30 cellular contexts compared by ENCODE assay signal in the genomic region with DNA sequence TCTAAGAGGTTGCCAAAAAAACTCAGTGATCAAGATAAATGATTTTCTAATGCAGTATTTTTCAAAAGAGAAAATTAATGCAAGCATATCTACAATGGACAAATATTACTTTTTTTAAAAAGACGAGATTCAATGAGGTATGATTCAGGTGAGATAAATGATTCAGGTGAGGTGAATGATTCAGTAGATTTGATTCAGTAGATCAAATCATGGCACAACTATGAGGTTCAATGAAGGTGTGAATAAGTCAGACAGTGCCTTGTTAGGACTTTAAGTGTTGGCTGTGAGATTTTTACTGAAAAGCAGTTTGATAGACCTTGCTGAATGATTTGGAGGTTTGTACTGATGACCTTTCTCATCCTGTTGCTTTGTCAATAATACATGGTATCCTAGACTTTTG.
"Had no signal": no experiment of that assay in that cellular context is flagged by ENCODE, and none has a peak within 500 bp of the region (broad histone marks: within the 10 kb centered on the region; RNA-seq: fewer than 3 reads in every experiment).

No MANE protein-coding gene starts in this region.

- H3K9me3 ChIP-seq: ovary, psoas muscle, stomach, thoracic aorta, thyroid gland, tibial nerve, upper lobe of left lung, vagina had no signal

- H3K27ac Mint-ChIP-seq: natural killer cell; nephron; neural progenitor cell; progenitor cell of endocrine pancreas; stimulated activated memory B cell treated with anti-CD40 and anti-IgM and Interleukin-4, amounts not matched to agents 10 μg/mL and 1 μg/mL and 100 μg/mL, for 72 hours; stimulated activated naive CD8-positive, alpha-beta T cell treated with anti-CD3 and anti-CD28 coated beads, Interleukin-15, Interleukin-2, amounts not matched to agents 100 ng/mL and 50 ng/mL, for 24 hours had no signal

- H3K4me3 ChIP-seq: neural progenitor cell, ovary, psoas muscle, skin epidermis, smooth muscle cell, spleen, stomach, thoracic aorta, thyroid gland, tibial nerve, upper lobe of left lung, vagina had no signal

- FAIRE-seq: urothelium cell line had no signal

- H2AFZ ChIP-seq: neural progenitor cell, parathyroid adenoma had no signal

- H3K27ac ChIP-seq: neural progenitor cell, ovary, parathyroid adenoma, psoas muscle, skin epidermis, spleen, stomach, thoracic aorta, thyroid gland, tibial nerve, upper lobe of left lung, vagina had no signal

- H3K4me2 ChIP-seq: neural progenitor cell, smooth muscle cell had no signal

- H3K27me3 ChIP-seq: neural progenitor cell, ovary, spleen, stomach, thyroid gland, tibial nerve, upper lobe of left lung, vagina had no signal

- ATAC-seq: natural killer cell; psoas muscle; right cardiac atrium; sciatic nerve; stimulated activated memory B cell treated with anti-CD40 and anti-IgM and Interleukin-4, amounts not matched to agents 10 μg/mL and 1 μg/mL and 100 μg/mL, for 72 hours had no signal

- H3K4me1 ChIP-seq: parathyroid adenoma, psoas muscle, spleen, stomach, thyroid gland, tibial nerve, upper lobe of left lung, vagina had no signal

- DNase-seq: natural killer cell; occipital lobe; ovary; posterior cingulate gyrus; psoas muscle; right cardiac atrium; spleen; stimulated activated CD4-positive, alpha-beta T cell treated with anti-CD3 and anti-CD28 coated beads, Interleukin-12 subunit alpha, Interleukin-12 subunit beta, amount 100 ng/mL, for 4 hours; stimulated activated CD4-positive, alpha-beta T cell treated with anti-CD3 and anti-CD28 coated beads, Interleukin-1b, Interleukin-23, amount 100 ng/mL, for 48 hours; stimulated activated CD4-positive, alpha-beta T cell treated with anti-CD3 and anti-CD28 coated beads, Interleukin-4, amount 100 ng/mL, for 1 hour; stimulated activated CD4-positive, alpha-beta T cell treated with anti-CD3 and anti-CD28 coated beads, Interleukin-4, amount 100 ng/mL, for 4 hours; stimulated activated CD8-positive, alpha-beta memory T cell treated with anti-CD3 and anti-CD28 coated beads, Interleukin-4, amount 100 ng/mL, for 48 hours; stimulated activated naive CD4-positive, alpha-beta T cell; stomach; thyroid gland; trophoblast cell; upper lobe of left lung had no signal

- H3K79me2 ChIP-seq: parathyroid adenoma had no signal

- H3K9me3 Mint-ChIP-seq: nephron, neural progenitor cell had no signal

- H3K9ac ChIP-seq: neural progenitor cell, parathyroid adenoma had no signal

- H3K36me3 Mint-ChIP-seq: natural killer cell; neural progenitor cell; stimulated activated memory B cell treated with anti-CD40 and anti-IgM and Interleukin-4, amounts not matched to agents 10 μg/mL and 1 μg/mL and 100 μg/mL, for 72 hours had no signal

- H3K36me3 ChIP-seq: neural progenitor cell, ovary, spleen, stomach, thoracic aorta, thyroid gland, tibial nerve, upper lobe of left lung, vagina had no signal
